9 cellular contexts compared by ENCODE assay signal in genomic region chr14:103428732-103429556, GRCh38. TPM values are rescaled to one million over a fixed set of nuclear protein-coding genes. Genes with fewer than 3 reads are reported as not detected.
A peak's percentile ranks its signal among the peaks of the same experiment; 100 is the strongest.
DNase-seq lines count a peak whose midpoint lies in the region; ATAC-seq and TF ChIP-seq lines count a peak whose summit lies in the region.
"Had no signal": no experiment of that assay in that cellular context is flagged by ENCODE, and none has a peak within 500 bp of the region (broad histone marks: within the 10 kb centered on the region; RNA-seq: fewer than 3 reads in every experiment).

No MANE protein-coding gene starts in this region.

- H3K27ac ChIP-seq in GM23248: peak overlapping the region; percentile 27; the same call in 1 of the 2 replicates
- H3K27ac ChIP-seq in Peyer's patch: peak overlapping the region in 1 of 4 donors; percentile 22

- no peaks in the 10 kb centered on the region for H3K27me3 ChIP-seq in BE2C
- H3K27me3 ChIP-seq in GM23248 (replicated peaks; ENCODE audit: insufficient read depth): no peaks in the 10 kb centered on the region
- no peaks in the 10 kb centered on the region for H3K27me3 ChIP-seq in Peyer's patch

- H3K4me1 Mint-ChIP-seq in activated CD8-positive, alpha-beta T cell treated with anti-CD3 and anti-CD28 coated beads, Interleukin-2, amount 10 ng/mL, durations not matched to agents 7 days and 5 days (ENCODE audit: low read depth): peaks cover 25% of the 10 kb centered on the region
- H3K4me1 Mint-ChIP-seq in natural killer cell: peaks cover 48 to 51% of the 10 kb centered on the region in 2 donors

- H4K20me1 ChIP-seq in GM23248 (ENCODE audit: insufficient read depth): no peaks in the 10 kb centered on the region

- POLR2A ChIA-PET in activated CD8-positive, alpha-beta T cell treated with anti-CD3 and anti-CD28 coated beads, Interleukin-2, amount 10 ng/mL, durations not matched to agents 7 days and 5 days (lab: Charles Lee): no interaction called here

- peaks cover 33% of the 10 kb centered on the region for H3K36me3 Mint-ChIP-seq in activated CD8-positive, alpha-beta T cell treated with anti-CD3 and anti-CD28 coated beads, Interleukin-2, amount 10 ng/mL, durations not matched to agents 7 days and 5 days (ENCODE audit: low read depth)
- H3K36me3 Mint-ChIP-seq in natural killer cell: no peaks in the 10 kb centered on the region

- in situ Hi-C loops in GM23248 (cut with MboI): no loop called here
- in situ Hi-C loops in GM13977 (cut with MboI; ENCODE audit: low pct_unique_long_range_greater_than_20kb, low sequenced_read_pairs, unreplicated experiment): no loop called here

- TF ChIP-seq CTCF in BE2C (IDR thresholded peaks at IDR 0.05; ENCODE audit: low read depth, low read length): no peak
- no peak for TF ChIP-seq CTCF in natural killer cell (IDR thresholded peaks at IDR 0.05)
- no peak for TF ChIP-seq CTCF in mucosa of descending colon (IDR thresholded peaks at IDR 0.05)
- no peak for TF ChIP-seq CTCF in Peyer's patch (IDR thresholded peaks at IDR 0.05)
- TF ChIP-seq CTCF in GM13977 (IDR thresholded peaks at IDR 0.05; ENCODE audit: extremely low read depth, insufficient read depth, missing control alignments): no peak
- no peak for TF ChIP-seq CTCF in GM20000 (IDR thresholded peaks at IDR 0.05; ENCODE audit: extremely low read depth, missing control alignments)

- no peak overlapping the region for H3K4me3 ChIP-seq in BE2C (ENCODE audit: low read depth, low read length)
- H3K4me3 ChIP-seq in GM23248: no peak overlapping the region
- no peak overlapping the region for H3K4me3 ChIP-seq in mucosa of descending colon
- no peak overlapping the region for H3K4me3 ChIP-seq in Peyer's patch

- H3F3A ChIP-seq in GM23248 (ENCODE audit: insufficient read depth): 0 out of 2 replicates have a peak, but pooled peaks cover 15% of the 10 kb centered on the region

- H3K9me3 ChIP-seq in BE2C: no peaks in the 10 kb centered on the region
- no peaks in the 10 kb centered on the region for H3K9me3 ChIP-seq in GM23248 (ENCODE audit: low read depth)
- no peaks in the 10 kb centered on the region for H3K9me3 ChIP-seq in mucosa of descending colon
- H3K9me3 ChIP-seq in Peyer's patch: no peaks in the 10 kb centered on the region

- TF ChIP-seq POLR2A in Peyer's patch (IDR thresholded peaks at IDR 0.05): no peak

- no peak overlapping the region for H2AFZ ChIP-seq in GM23248

- H3K4me2 ChIP-seq in GM23248 (ENCODE audit: unreplicated experiment): peak overlapping the region; percentile 51

- H3K4me3 Mint-ChIP-seq in activated CD8-positive, alpha-beta T cell treated with anti-CD3 and anti-CD28 coated beads, Interleukin-2, amount 10 ng/mL, durations not matched to agents 7 days and 5 days: no peak overlapping the region
- H3K4me3 Mint-ChIP-seq in natural killer cell: peak overlapping the region; percentile 14
- H3K4me3 Mint-ChIP-seq: nephron had no signal

- WGBS in GM23248 (ENCODE audit: low coverage in 1 of 2, low lambda C conversion rate in 2 of 2, missing lambda C conversion rate in 2 of 2), 2 experiments: 82 to 89% methylated on average over 3 of the region's 3 CpGs

- no peak for ATAC-seq in activated CD8-positive, alpha-beta T cell treated with anti-CD3 and anti-CD28 coated beads, Interleukin-2, amount 10 ng/mL, durations not matched to agents 7 days and 5 days
- ATAC-seq in natural killer cell (peak in 2 of 3 donors; percentile 31 to 58), mucosa of descending colon (no peak)

- CTCF ChIA-PET in activated CD8-positive, alpha-beta T cell treated with anti-CD3 and anti-CD28 coated beads, Interleukin-2, amount 10 ng/mL, durations not matched to agents 7 days and 5 days (lab: Charles Lee): interaction anchor here (0.6 to 2.0 kb wide), 4 partner anchors 11 to 324 kb away, joined by 3 to 11 read pairs (median 4); no protein-coding TSS in a partner anchor

- intact Hi-C loops in natural killer cell (cut with micrococcal nuclease): loop anchor here (5.0 kb wide), 1 partner anchor 42 kb away; the partner anchor contains the start of gene MARK3
- intact Hi-C loops in mucosa of descending colon (cut with DNase I, micrococcal nuclease): no loop called here

- H3K9ac ChIP-seq in GM23248: no peak overlapping the region

- H3K27me3 Mint-ChIP-seq in activated CD8-positive, alpha-beta T cell treated with anti-CD3 and anti-CD28 coated beads, Interleukin-2, amount 10 ng/mL, durations not matched to agents 7 days and 5 days (ENCODE audit: low read depth): no peaks in the 10 kb centered on the region
- H3K27me3 Mint-ChIP-seq in natural killer cell (ENCODE audit: low read depth in 2 of 2): no peaks in the 10 kb centered on the region

- H3K4me1 ChIP-seq in BE2C (peaks cover 14% of the 10 kb centered on the region), GM23248 (ENCODE audit: insufficient read depth) (peaks cover 24% of the 10 kb centered on the region), mucosa of descending colon (ENCODE audit: low read depth) (peaks cover 5% of the 10 kb centered on the region), Peyer's patch (peaks cover 0 to 7% (median 0%) of the 10 kb centered on the region in 4 donors)

- peaks cover 5% of the 10 kb centered on the region for H3K36me3 ChIP-seq in BE2C
- H3K36me3 ChIP-seq in GM23248 (ENCODE audit: low read depth): 0 out of 2 replicates have a peak, but pooled peaks cover 7% of the 10 kb centered on the region
- no peaks in the 10 kb centered on the region for H3K36me3 ChIP-seq in mucosa of descending colon (ENCODE audit: low read depth)
- no peaks in the 10 kb centered on the region for H3K36me3 ChIP-seq in Peyer's patch

- no peaks in the 10 kb centered on the region for H3K9me3 Mint-ChIP-seq in activated CD8-positive, alpha-beta T cell treated with anti-CD3 and anti-CD28 coated beads, Interleukin-2, amount 10 ng/mL, durations not matched to agents 7 days and 5 days (ENCODE audit: insufficient read depth)
- no peaks in the 10 kb centered on the region for H3K9me3 Mint-ChIP-seq in natural killer cell
- H3K9me3 Mint-ChIP-seq: nephron had no signal

- H3K9me2 ChIP-seq in GM23248 (ENCODE audit: insufficient read depth): no peaks in the 10 kb centered on the region

- H3K27ac Mint-ChIP-seq in activated CD8-positive, alpha-beta T cell treated with anti-CD3 and anti-CD28 coated beads, Interleukin-2, amount 10 ng/mL, durations not matched to agents 7 days and 5 days: peak overlapping the region; percentile 69
- peak overlapping the region; percentile 83 to 87 for H3K27ac Mint-ChIP-seq in natural killer cell
- H3K27ac Mint-ChIP-seq: nephron had no signal

- peaks cover 100% of the 10 kb centered on the region for H3K79me2 ChIP-seq in GM23248 (ENCODE audit: insufficient read depth)

- DNase-seq in BE2C: peak; percentile 18
- DNase-seq in GM23248: peak; percentile 46
- DNase-seq in activated CD8-positive, alpha-beta T cell treated with anti-CD3 and anti-CD28 coated beads, Interleukin-2, amount 10 ng/mL, durations not matched to agents 7 days and 5 days: no peak
- DNase-seq in natural killer cell: no peak
- DNase-seq in mucosa of descending colon: no peak
- DNase-seq in Peyer's patch: no peak
- no peak for DNase-seq in GM13977 (ENCODE audit: low spot score)
- no peak for DNase-seq in GM20000 (ENCODE audit: low spot score)

RNA-seq across cellular contexts. Expression of gene MARK3, which starts 43.7 kb away (rescaled TPM):
- polyA plus RNA-seq in BE2C (2012; ENCODE audit: insufficient read depth, insufficient read length, low read depth): 139 TPM
- total RNA-seq in GM23248 (2014; rRNA removed; shearing (Covaris generic)): 80.6 and 107 TPM in 2 replicates
- polyA plus RNA-seq in GM23248 (2016; fragmentation: Nextera tagmentation; extraction: Ambion mirVana): 32.3 and 32.9 TPM in 2 replicates
- total RNA-seq in activated CD8-positive, alpha-beta T cell treated with anti-CD3 and anti-CD28 coated beads, Interleukin-2, amount 10 ng/mL, durations not matched to agents 7 days and 5 days: 10 to 100 TPM; 76.8 to 86.7 TPM
- total RNA-seq in natural killer cell (100 to 1,000 TPM; 138 to 167 (median 152) TPM), mucosa of descending colon (10 to 100 TPM; 60.8 to 85.7 (median 66.8) TPM), Peyer's patch (100 to 1,000 TPM in 2 of 4 donors, 10 to 100 TPM in 2; 76.0 to 196 (median 99.5) TPM)

Comparison
In these comparisons a context has a peak if more than half of its experiments do, and no peak if none do; other contexts are left out.
1. DNase-seq: peak in BE2C (single experiment) and GM23248 (single experiment); none in activated CD8-positive, alpha-beta T cell treated with anti-CD3 and anti-CD28 coated beads, Interleukin-2, amount 10 ng/mL, durations not matched to agents 7 days and 5 days (single experiment), natural killer cell (single experiment), mucosa of descending colon (0 of 3), Peyer's patch (0 of 3), GM13977 (single experiment) and GM20000 (single experiment).
2. ATAC-seq: peak in natural killer cell (2 of 3); none in activated CD8-positive, alpha-beta T cell treated with anti-CD3 and anti-CD28 coated beads, Interleukin-2, amount 10 ng/mL, durations not matched to agents 7 days and 5 days (single experiment) and mucosa of descending colon (single experiment).